In genomic region chr1:64161347-64162080, GRCh38 we compare ENCODE assay signal across 17 cellular contexts. TPM values are rescaled to one million over a fixed set of nuclear protein-coding genes. Genes with fewer than 3 reads are reported as not detected.
A peak's percentile ranks its signal among the peaks of the same experiment; 100 is the strongest.
DNase-seq lines count a peak whose midpoint lies in the region; ATAC-seq and TF ChIP-seq lines count a peak whose summit lies in the region.
"Had no signal": no experiment of that assay in that cellular context is flagged by ENCODE, and none has a peak within 500 bp of the region (broad histone marks: within the 10 kb centered on the region; RNA-seq: fewer than 3 reads in every experiment).

No MANE protein-coding gene starts in this region.

- no peak for ATAC-seq in HG02798 (IDR thresholded peaks at IDR 0.05; ENCODE audit: poor library complexity, unreplicated experiment)
- ATAC-seq: activated T-cell treated with anti-CD3 and anti-CD28 coated beads, Interleukin-2, amount 50 U/mL, for 4 hours; GM12878 had no signal

- peak overlapping the region in 2 of 3 experiments; percentile 28 to 80; a peak in 2 of 7 replicates for H3K27ac Mint-ChIP-seq in H9

- TF ChIP-seq EP300 in esophagus muscularis mucosa (IDR thresholded peaks at IDR 0.05), result no peak

- no peak overlapping the region for H3K56ac ChIP-seq in H9 (ENCODE audit: insufficient read length, low read depth, low read length)

- H2AFZ ChIP-seq in H9 (ENCODE audit: low read length), result no peak overlapping the region

- H3K9me3 Mint-ChIP-seq in H9, result 0 out of 5 replicates have a peak, but pooled peaks cover 0 to 3% of the 10 kb centered on the region in 2 experiments
- H3K9me3 Mint-ChIP-seq: activated T-cell treated with anti-CD3 and anti-CD28 coated beads, Interleukin-2, amount 50 U/mL, for 4 hours had no signal

- no peak overlapping the region for H4K91ac ChIP-seq in H9 (ENCODE audit: insufficient read length, low read depth, low read length)

- H3K27me3 ChIP-seq in H9 (ENCODE audit: insufficient read depth, low read length) (no peaks in the 10 kb centered on the region), brain microvascular endothelial cell (replicated peaks) (no peaks in the 10 kb centered on the region), stomach smooth muscle (ENCODE audit: control insufficient read depth in 1 of 2, insufficient read depth in 2 of 2, low read length in 2 of 2) (no peaks in the 10 kb centered on the region), esophagus muscularis mucosa (no peaks in the 10 kb centered on the region)

- H2BK120ac ChIP-seq in H9 (ENCODE audit: low read depth, low read length, poor library complexity, severe bottlenecking), result no peak overlapping the region

- H3K4me3 Mint-ChIP-seq in H9, result no peak overlapping the region
- H3K4me3 Mint-ChIP-seq: activated T-cell treated with anti-CD3 and anti-CD28 coated beads, Interleukin-2, amount 50 U/mL, for 4 hours had no signal

- in situ Hi-C loops in brain microvascular endothelial cell (cut with HindIII; ENCODE audit: low pct_ligation_motif_present, low sequenced_read_pairs), result no loop called here

- no peak overlapping the region for H4K8ac ChIP-seq in H9 (replicated peaks; ENCODE audit: insufficient read length, low read depth, low read length)

- no peaks in the 10 kb centered on the region for H4K20me1 ChIP-seq in H9 (ENCODE audit: control insufficient read depth, insufficient read depth, insufficient read length)

- H3K4me3 ChIP-seq in brain microvascular endothelial cell (ENCODE audit: low read depth, low read length) (no peak overlapping the region), stomach smooth muscle (ENCODE audit: low read length in 2 of 2) (no peak overlapping the region), esophagus muscularis mucosa (no peak overlapping the region)
- H3K4me3 ChIP-seq: GM12878, prostate gland had no signal

- no peak overlapping the region for H3T11ph ChIP-seq in H9 (ENCODE audit: low read length)

- no peak overlapping the region for H3K4ac ChIP-seq in H9 (ENCODE audit: low read depth, low read length)

- no peak overlapping the region for H2BK12ac ChIP-seq in H9 (ENCODE audit: insufficient read length, low read depth, low read length)

- no peak overlapping the region for H2AK5ac ChIP-seq in H9 (ENCODE audit: insufficient read length, low read length)

- H2BK15ac ChIP-seq in H9 (ENCODE audit: low read depth, low read length), result no peak overlapping the region

- H3K36me3 Mint-ChIP-seq in H9 (ENCODE audit: insufficient read depth in 1 of 3, low read depth in 3 of 3), result peaks cover 29 to 38% (median 34%) of the 10 kb centered on the region in 3 experiments

- TF ChIP-seq CTCF in H9 (conservative IDR thresholded peaks at IDR 0.05) (no peak), brain microvascular endothelial cell (IDR thresholded peaks at IDR 0.05; ENCODE audit: low read depth, low read length, missing control alignments) (no peak), esophagus muscularis mucosa (IDR thresholded peaks at IDR 0.05) (no peak)

- H2BK20ac ChIP-seq in H9 (ENCODE audit: low read depth, low read length, poor library complexity, severe bottlenecking), result no peak overlapping the region

- H3K23me2 ChIP-seq in H9 (ENCODE audit: insufficient read length, low read depth, low read length, poor library complexity, severe bottlenecking), result no peaks in the 10 kb centered on the region

- no peak overlapping the region for H3K14ac ChIP-seq in H9 (ENCODE audit: insufficient read depth, low read length)

- TF ChIP-seq POLR2A in esophagus muscularis mucosa (IDR thresholded peaks at IDR 0.05; ENCODE audit: low read depth), result no peak

- H3K36me3 ChIP-seq in brain microvascular endothelial cell (replicated peaks) (peaks cover 3% of the 10 kb centered on the region), stomach smooth muscle (ENCODE audit: control insufficient read depth in 2 of 2, insufficient read depth in 2 of 2, low read length in 2 of 2) (no peaks in the 10 kb centered on the region), esophagus muscularis mucosa (peaks cover 0 to 14% (median 0%) of the 10 kb centered on the region in 4 donors)
- H3K36me3 ChIP-seq: prostate gland had no signal

- H3K9me3 ChIP-seq in H9 (ENCODE audit: control insufficient read depth, low read depth, low read length) (no peaks in the 10 kb centered on the region), stomach smooth muscle (ENCODE audit: control insufficient read depth in 2 of 2, low read length in 2 of 2) (no peaks in the 10 kb centered on the region), esophagus muscularis mucosa (no peaks in the 10 kb centered on the region)
- H3K9me3 ChIP-seq: prostate gland had no signal

- H3K23ac ChIP-seq in H9 (ENCODE audit: insufficient read length, low read depth, low read length), result no peak overlapping the region

- H3K79me2 ChIP-seq in H9 (ENCODE audit: insufficient read depth, low read length), result no peaks in the 10 kb centered on the region

- DNase-seq in H9 (no peak), brain microvascular endothelial cell (peak; percentile 55), left kidney (ENCODE audit: low read depth, low spot score) (peak; percentile 51), NCI-H2196 (lab: John Stamatoyannopoulos, UW; ENCODE audit: unreplicated experiment) (no peak), NOMO-1 treated with dmso at 0.1 percent for 144 hours (lab: John Stamatoyannopoulos, UW; ENCODE audit: unreplicated experiment) (no peak), esophagus muscularis mucosa (ENCODE audit: extremely low spot score) (no peak)
- DNase-seq: activated CD4-positive, alpha-beta T cell treated with anti-CD3 and anti-CD28 coated beads for 4 hours; activated T-cell treated with anti-CD3 and anti-CD28 coated beads, Interleukin-2, amount 50 U/mL, for 4 hours; DMS79 treated with DMSO at 0.1 percent for 48 hours; NCI-H1417 treated with DMSO at 0.1 percent for 48 hours; stimulated activated CD4-positive, alpha-beta T cell treated with anti-CD3 and anti-CD28 coated beads, Interleukin-1b, Interleukin-23, amount 100 ng/mL, for 48 hours; T-helper 2 cell had no signal

- no peaks in the 10 kb centered on the region for H3K27me3 Mint-ChIP-seq in H9 (ENCODE audit: low read depth)

- H3K27ac ChIP-seq in H9 (ENCODE audit: insufficient read length, low read depth, low read length) (no peak overlapping the region), brain microvascular endothelial cell (no peak overlapping the region), stomach smooth muscle (ENCODE audit: low read length) (peak overlapping the region; percentile 12), esophagus muscularis mucosa (replicated peaks in 1 of 4) (peak overlapping the region in 2 of 4 donors; percentile 11 to 39)

- no peak overlapping the region for H4K5ac ChIP-seq in H9 (ENCODE audit: insufficient read length, low read depth, low read length)

- H3K4me1 ChIP-seq in H9 (ENCODE audit: insufficient read depth, low read length), result no peaks in the 10 kb centered on the region
- H3K4me1 ChIP-seq in stomach smooth muscle (ENCODE audit: control insufficient read depth, insufficient read depth, low read length), result peaks cover 5% of the 10 kb centered on the region
- H3K4me1 ChIP-seq in esophagus muscularis mucosa, result peaks cover 0 to 20% (median 16%) of the 10 kb centered on the region in 4 donors
- H3K4me1 ChIP-seq: prostate gland had no signal

- H3K79me1 ChIP-seq in H9 (ENCODE audit: insufficient read depth, low read depth, low read length, poor library complexity, severe bottlenecking), result no peaks in the 10 kb centered on the region

- peaks cover 0 to 16% of the 10 kb centered on the region in 2 experiments; a peak in 3 of 4 replicates for H3K4me1 Mint-ChIP-seq in H9

- H3K4me2 ChIP-seq in H9 (ENCODE audit: insufficient read depth, insufficient read length, low read length), result no peak overlapping the region

- H3K9ac ChIP-seq in H9 (ENCODE audit: extremely low read depth, insufficient read length, low read length) (no peak overlapping the region), stomach smooth muscle (ENCODE audit: low read length in 2 of 2) (no peak overlapping the region)

- no CpG with 5 or more reads among the region's 1 CpG for WGBS in H9 (ENCODE audit: extremely low coverage, insufficient read length, low lambda C conversion rate)
- WGBS in esophagus muscularis mucosa, result 28% methylated on average over 1 of the region's 1 CpG

- no peak overlapping the region for H2BK5ac ChIP-seq in H9 (ENCODE audit: insufficient read length, low read length)

- intact Hi-C loops in esophagus muscularis mucosa (cut with DNase I), result no loop called here

- H3K18ac ChIP-seq in H9 (ENCODE audit: insufficient read length, low read depth, low read length), result no peak overlapping the region

RNA-seq across cellular contexts. Expression of gene UBE2U, which starts 41.9 kb away (rescaled TPM):
- total RNA-seq in H9 (2021) (not detected in 2 replicates), esophagus muscularis mucosa (not detected)
- total RNA-seq: activated T-cell treated with anti-CD3 and anti-CD28 coated beads, Interleukin-2, amount 50 U/mL, for 4 hours; GM12878; NCI-H460 had no signal

Comparison
In these comparisons a context has a peak if more than half of its experiments do, and no peak if none do; other contexts are left out.
1. DNase-seq: peak in brain microvascular endothelial cell (single experiment) and left kidney (single experiment); none in H9 (single experiment), NCI-H2196 (single experiment), NOMO-1 treated with dmso at 0.1 percent for 144 hours (single experiment) and esophagus muscularis mucosa (single experiment).